7 cellular contexts compared by ENCODE assay signal in genomic region chr7:44638611-44639557, GRCh38. TPM values are rescaled to one million over a fixed set of nuclear protein-coding genes. Genes with fewer than 3 reads are reported as not detected.
DNase-seq lines count a peak whose midpoint lies in the region; ATAC-seq and TF ChIP-seq lines count a peak whose summit lies in the region.

No MANE protein-coding gene starts in this region.

- TF ChIP-seq EP300 in neural cell (conservative IDR thresholded peaks at IDR 0.05; ENCODE audit: poor library complexity, severe bottlenecking) = no peak

- intact Hi-C loops in testis (cut with DNase I; ENCODE audit: low total_unique reads) = no loop called here

- DNase-seq in NCI-H2196 treated with DMSO at 0.1 percent for 48 hours (lab: John Stamatoyannopoulos, UW; ENCODE audit: unreplicated experiment) = peak; percentile 78
- DNase-seq in activated CD8-positive, alpha-beta memory T cell treated with anti-CD3 and anti-CD28 coated beads for 24 hours = peak; percentile 87
- peak; percentile 43 for DNase-seq in testis

- no peaks in the 10 kb centered on the region for H3K36me3 ChIP-seq in neural cell (ENCODE audit: insufficient read depth, low read length)
- H3K36me3 ChIP-seq in testis (ENCODE audit: low read depth, missing control alignments) = no peaks in the 10 kb centered on the region

- H3K79me2 ChIP-seq in neural cell (replicated peaks; ENCODE audit: insufficient read depth, low read length) = no peaks in the 10 kb centered on the region

- H3K9me3 ChIP-seq in neural cell (ENCODE audit: low read length) (no peaks in the 10 kb centered on the region), testis (no peaks in the 10 kb centered on the region)

- H3K4me3 ChIP-seq in neural cell (ENCODE audit: low read length) = peak overlapping the region; percentile 47
- no peak overlapping the region for H3K4me3 ChIP-seq in testis

- H2AFZ ChIP-seq in neural cell (ENCODE audit: low read depth, low read length) = peak overlapping the region; percentile 57

- no peaks in the 10 kb centered on the region for H3K9me2 ChIP-seq in neural cell (ENCODE audit: insufficient read depth, low read length)

- TF ChIP-seq CTCF in neural cell (IDR thresholded peaks at IDR 0.05; ENCODE audit: poor library complexity, severe bottlenecking) (no peak), testis (IDR thresholded peaks at IDR 0.05) (no peak)

- H3K27me3 ChIP-seq in neural cell (ENCODE audit: insufficient read depth, low read depth, low read length) (no peaks in the 10 kb centered on the region), testis (no peaks in the 10 kb centered on the region)

- peak overlapping the region; percentile 98 for H3K27ac ChIP-seq in neural cell (ENCODE audit: low read length)
- peak overlapping the region; percentile 61 to 77 for H3K27ac ChIP-seq in testis

- TF ChIP-seq RAD21 in neural cell (conservative IDR thresholded peaks at IDR 0.05) = no peak

- TF ChIP-seq POLR2A in testis (IDR thresholded peaks at IDR 0.05) = no peak

- peak overlapping the region; percentile 70 for H3K9ac ChIP-seq in neural cell (ENCODE audit: low read length)

- WGBS in testis, 2 donors = 74 to 78% methylated on average over 5 of the region's 5 CpGs

- peaks cover 7% of the 10 kb centered on the region for H3F3A ChIP-seq in neural cell (ENCODE audit: insufficient read depth, low read length, poor library complexity, severe bottlenecking)

- no peaks in the 10 kb centered on the region for H4K20me1 ChIP-seq in neural cell (ENCODE audit: insufficient read depth)

- peak overlapping the region; percentile 54 for H3K4me2 ChIP-seq in neural cell (ENCODE audit: low read length)

- ATAC-seq in GM18499 (IDR thresholded peaks at IDR 0.05; ENCODE audit: insufficient read depth, unreplicated experiment) (peak; percentile 36), HG02678 (IDR thresholded peaks at IDR 0.05; ENCODE audit: unreplicated experiment) (peak; percentile 88), esophagus mucosa (peak; percentile 89)

- peaks cover 41% of the 10 kb centered on the region for H3K4me1 ChIP-seq in testis

TF ChIP-seq in neural cell, 6 proteins besides CTCF, POLR2A, EP300 and RAD21:
- TF ChIP-seq, protein P1, sequence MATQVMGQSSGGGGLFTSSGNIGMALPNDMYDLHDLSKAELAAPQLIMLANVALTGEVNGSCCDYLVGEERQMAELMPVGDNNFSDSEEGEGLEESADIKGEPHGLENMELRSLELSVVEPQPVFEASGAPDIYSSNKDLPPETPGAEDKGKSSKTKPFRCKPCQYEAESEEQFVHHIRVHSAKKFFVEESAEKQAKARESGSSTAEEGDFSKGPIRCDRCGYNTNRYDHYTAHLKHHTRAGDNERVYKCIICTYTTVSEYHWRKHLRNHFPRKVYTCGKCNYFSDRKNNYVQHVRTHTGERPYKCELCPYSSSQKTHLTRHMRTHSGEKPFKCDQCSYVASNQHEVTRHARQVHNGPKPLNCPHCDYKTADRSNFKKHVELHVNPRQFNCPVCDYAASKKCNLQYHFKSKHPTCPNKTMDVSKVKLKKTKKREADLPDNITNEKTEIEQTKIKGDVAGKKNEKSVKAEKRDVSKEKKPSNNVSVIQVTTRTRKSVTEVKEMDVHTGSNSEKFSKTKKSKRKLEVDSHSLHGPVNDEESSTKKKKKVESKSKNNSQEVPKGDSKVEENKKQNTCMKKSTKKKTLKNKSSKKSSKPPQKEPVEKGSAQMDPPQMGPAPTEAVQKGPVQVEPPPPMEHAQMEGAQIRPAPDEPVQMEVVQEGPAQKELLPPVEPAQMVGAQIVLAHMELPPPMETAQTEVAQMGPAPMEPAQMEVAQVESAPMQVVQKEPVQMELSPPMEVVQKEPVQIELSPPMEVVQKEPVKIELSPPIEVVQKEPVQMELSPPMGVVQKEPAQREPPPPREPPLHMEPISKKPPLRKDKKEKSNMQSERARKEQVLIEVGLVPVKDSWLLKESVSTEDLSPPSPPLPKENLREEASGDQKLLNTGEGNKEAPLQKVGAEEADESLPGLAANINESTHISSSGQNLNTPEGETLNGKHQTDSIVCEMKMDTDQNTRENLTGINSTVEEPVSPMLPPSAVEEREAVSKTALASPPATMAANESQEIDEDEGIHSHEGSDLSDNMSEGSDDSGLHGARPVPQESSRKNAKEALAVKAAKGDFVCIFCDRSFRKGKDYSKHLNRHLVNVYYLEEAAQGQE (IDR thresholded peaks at IDR 0.05; ENCODE audit: borderline replicate concordance) = no peak
- TF ChIP-seq EZH2 (IDR thresholded peaks at IDR 0.05; ENCODE audit: borderline replicate concordance, insufficient read depth, low read length, poor library complexity, severe bottlenecking) (no peak), TAF1 (IDR thresholded peaks at IDR 0.05; ENCODE audit: low read depth) (no peak), SMC3 (conservative IDR thresholded peaks at IDR 0.05; ENCODE audit: poor library complexity) (no peak), POLR2AphosphoS5 (IDR thresholded peaks at IDR 0.05) (no peak), MXI1 (conservative IDR thresholded peaks at IDR 0.05; ENCODE audit: poor library complexity, severe bottlenecking) (no peak)

RNA-seq across cellular contexts. Expression of gene OGDH, which starts 32.5 kb away (rescaled TPM):
- total RNA-seq in esophagus mucosa = 99.2 TPM
- 16.9 and 23.6 TPM in 2 replicates for polyA plus RNA-seq in neural cell
- polyA minus RNA-seq in neural cell = 49.3 and 55.3 TPM in 2 replicates
- total RNA-seq in testis = 10 to 100 TPM; 82.4 to 95.1 TPM
- polyA plus RNA-seq in testis (ENCODE audit: insufficient read depth, low read depth, low replicate concordance) = 87.0 TPM

RNA-seq across cellular contexts. Expression of gene TMED4, which starts 56.9 kb away (rescaled TPM):
- total RNA-seq in esophagus mucosa = 33.9 TPM
- 158 and 202 TPM in 2 replicates for polyA plus RNA-seq in neural cell
- 97.9 and 107 TPM in 2 replicates for polyA minus RNA-seq in neural cell
- 100 to 1,000 TPM; 164 to 236 TPM for total RNA-seq in testis
- polyA plus RNA-seq in testis (ENCODE audit: insufficient read depth, low read depth, low replicate concordance) = 77.8 TPM

Comparison
In these comparisons a context has a peak if more than half of its experiments do, and no peak if none do; other contexts are left out.
1. ATAC-seq: peak in every context shown above with its lines; median percentile 89 in esophagus mucosa; 88 in HG02678; 36 in GM18499.